ENCODE assay signal across 22 cellular contexts in the genomic region with DNA sequence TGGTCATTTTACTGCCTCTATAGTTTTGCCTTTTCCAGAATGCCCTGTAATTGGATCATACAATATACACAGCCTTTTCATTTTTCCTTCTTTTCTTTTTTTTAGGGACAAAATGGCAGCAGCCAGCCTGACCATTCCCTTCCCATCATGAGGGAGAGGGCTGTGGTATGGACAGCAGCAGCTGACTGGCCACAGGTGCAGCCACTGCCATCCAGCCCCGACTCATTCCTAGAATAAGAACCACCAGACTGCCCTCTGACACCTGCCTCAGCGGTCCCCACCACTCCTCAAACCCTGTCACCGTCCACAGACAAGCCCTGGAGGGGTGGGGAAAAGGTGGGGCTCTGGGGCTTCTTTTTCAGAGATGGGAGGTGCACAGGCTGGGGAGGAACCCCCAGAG.
"Had no signal": no experiment of that assay in that cellular context is flagged by ENCODE, and none has a peak within 500 bp of the region (broad histone marks: within the 10 kb centered on the region; RNA-seq: fewer than 3 reads in every experiment).

No MANE protein-coding gene starts in this region.

- H3K27ac ChIP-seq: colonic mucosa, epithelial cell of prostate, esophagus squamous epithelium, gastrocnemius medialis, heart right ventricle, left lung, lower lobe of right lung had no signal

- H3K27me3 ChIP-seq: colonic mucosa, esophagus squamous epithelium, gastrocnemius medialis, heart right ventricle, left lung had no signal

- DNase-seq: colonic mucosa; cortex of kidney; effector CD8-positive, alpha-beta T cell; effector memory CD8-positive, alpha-beta T cell; endodermal cell; erythroblast; esophagus squamous epithelium; foreskin fibroblast; foreskin melanocyte; gastrocnemius medialis; glutamatergic neuron; head of caudate nucleus; heart right ventricle; hippocampal formation; left cardiac atrium; left lung; left ventricle myocardium superior; lower lobe of right lung; mesenchymal stem cell; mucosa of descending colon had no signal

- H3K36me3 ChIP-seq: colonic mucosa, esophagus squamous epithelium, gastrocnemius medialis, heart right ventricle, left lung, lower lobe of right lung had no signal

- H3K9me3 ChIP-seq: colonic mucosa, gastrocnemius medialis, lower lobe of right lung had no signal

- H3K4me1 ChIP-seq: colonic mucosa, esophagus squamous epithelium, gastrocnemius medialis, heart right ventricle, left lung, lower lobe of right lung had no signal

- ATAC-seq: effector memory CD8-positive, alpha-beta T cell; esophagus mucosa; gastrocnemius medialis; heart right ventricle; left cardiac atrium; left lung; left ventricle myocardium superior; lower lobe of right lung; mucosa of descending colon had no signal

- H3K4me3 ChIP-seq: colonic mucosa, esophagus squamous epithelium, gastrocnemius medialis, heart right ventricle, left lung, lower lobe of right lung, mucosa of descending colon had no signal
